Comparison of ENCODE assay signal across 19 cellular contexts in genomic region chr16:5790512-5790911, GRCh38.
DNase-seq lines count a peak whose midpoint lies in the region; ATAC-seq, FAIRE-seq and TF ChIP-seq lines count a peak whose summit lies in the region.
"Had no signal": no experiment of that assay in that cellular context is flagged by ENCODE, and none has a peak within 500 bp of the region (broad histone marks: within the 10 kb centered on the region; RNA-seq: fewer than 3 reads in every experiment).

No MANE protein-coding gene starts in this region.

- no peak overlapping the region for H3K9ac ChIP-seq in H1 (replicated peaks in 1 of 4; ENCODE audit: extremely low read depth in 1 of 4, low read depth in 3 of 4, low read length in 3 of 4)
- H3K9ac ChIP-seq: BLaER1 had no signal

- FAIRE-seq in H1 (lab: Jason Lieb, UNC) = no peak
- FAIRE-seq: A204.1, G401.6, GM12892 had no signal

- H3K4me1 Mint-ChIP-seq in GM23338 = peaks cover 32% of the 10 kb centered on the region
- H3K4me1 Mint-ChIP-seq in activated CD4-positive, alpha-beta T cell treated with anti-CD3 and anti-CD28 coated beads, Interleukin-2, amount 10 ng/mL, durations not matched to agents 7 days and 5 days = no peaks in the 10 kb centered on the region
- H3K4me1 Mint-ChIP-seq: B cell; CD4-positive, CD25-positive, alpha-beta regulatory T cell had no signal

- no peaks in the 10 kb centered on the region for H3K9me2 ChIP-seq in GM23338 (ENCODE audit: insufficient read depth)

- no peaks in the 10 kb centered on the region for H3K23me2 ChIP-seq in H1 (ENCODE audit: low read depth, low read length)

- H3K23ac ChIP-seq in H1 (ENCODE audit: insufficient read length) = no peak overlapping the region

- no peaks in the 10 kb centered on the region for H3K9me3 ChIP-seq in H1 (ENCODE audit: insufficient read depth in 2 of 2, low read depth in 1 of 2, low read length in 1 of 2)
- H3K9me3 ChIP-seq: BLaER1, Caco-2, HAP-1 had no signal

- H3K27ac ChIP-seq in GM23338 (ENCODE audit: low read depth) = no peak overlapping the region
- no peak overlapping the region for H3K27ac ChIP-seq in H1 (ENCODE audit: low read depth, low read length)
- H3K27ac ChIP-seq: 22Rv1, BLaER1, C4-2B had no signal

- H3K36me3 Mint-ChIP-seq in GM23338 (ENCODE audit: low read depth) = no peaks in the 10 kb centered on the region
- H3K36me3 Mint-ChIP-seq in activated CD4-positive, alpha-beta T cell treated with anti-CD3 and anti-CD28 coated beads, Interleukin-2, amount 10 ng/mL, durations not matched to agents 7 days and 5 days (ENCODE audit: low read depth) = no peaks in the 10 kb centered on the region
- H3K36me3 Mint-ChIP-seq: CD4-positive, CD25-positive, alpha-beta regulatory T cell; CD8-positive, alpha-beta T cell had no signal

- no peak overlapping the region for H4K8ac ChIP-seq in H1 (ENCODE audit: extremely low read depth, insufficient read depth, low read length)

- no peak overlapping the region for H3K14ac ChIP-seq in H1 (ENCODE audit: insufficient read length)

- TF ChIP-seq POLR2A in H1 (IDR thresholded peaks at IDR 0.05; ENCODE audit: control extremely low read depth in 1 of 2, low read depth in 2 of 2, low read length in 2 of 2) = no peak

- no peak overlapping the region for H3K4me3 Mint-ChIP-seq in GM23338
- no peak overlapping the region for H3K4me3 Mint-ChIP-seq in activated CD4-positive, alpha-beta T cell treated with anti-CD3 and anti-CD28 coated beads, Interleukin-2, amount 10 ng/mL, durations not matched to agents 7 days and 5 days
- H3K4me3 Mint-ChIP-seq: B cell; CD4-positive, CD25-positive, alpha-beta regulatory T cell; CD8-positive, alpha-beta T cell; HFFc6 had no signal

- no peak overlapping the region for H3K18ac ChIP-seq in H1 (ENCODE audit: extremely low read depth, low read length)

- H2BK15ac ChIP-seq in H1 (ENCODE audit: low read length) = no peak overlapping the region

- H2AFZ ChIP-seq in GM23338 = no peak overlapping the region
- H2AFZ ChIP-seq in H1 (ENCODE audit: low read length) = no peak overlapping the region

- H3K27ac Mint-ChIP-seq in GM23338 = no peak overlapping the region
- no peak overlapping the region for H3K27ac Mint-ChIP-seq in activated CD4-positive, alpha-beta T cell treated with anti-CD3 and anti-CD28 coated beads, Interleukin-2, amount 10 ng/mL, durations not matched to agents 7 days and 5 days
- H3K27ac Mint-ChIP-seq: B cell; CD8-positive, alpha-beta T cell; HFFc6 had no signal

- POLR2A ChIA-PET in H1 (lab: Charles Lee; ENCODE audit: partially characterized antibody) = no interaction called here
- POLR2A ChIA-PET in activated CD4-positive, alpha-beta T cell treated with anti-CD3 and anti-CD28 coated beads, Interleukin-2, amount 10 ng/mL, durations not matched to agents 7 days and 5 days (lab: Charles Lee) = no interaction called here

- no peak overlapping the region for H2BK12ac ChIP-seq in H1 (ENCODE audit: low read depth, low read length)

- CTCF ChIA-PET in H1 (lab: Charles Lee; ENCODE audit: partially characterized antibody) = interaction anchor here (0.7 to 1.4 kb wide), 4 partner anchors 21 to 361 kb away, joined by 3 to 4 read pairs (median 3); no protein-coding TSS in a partner anchor
- CTCF ChIA-PET in activated CD4-positive, alpha-beta T cell treated with anti-CD3 and anti-CD28 coated beads, Interleukin-2, amount 10 ng/mL, durations not matched to agents 7 days and 5 days (lab: Charles Lee) = no interaction called here

- ATAC-seq in GM23338 (peak; percentile 77), HG03135 (IDR thresholded peaks at IDR 0.05; ENCODE audit: unreplicated experiment) (no peak)
- ATAC-seq: CD8-positive, alpha-beta T cell had no signal

- no peak overlapping the region for H2AK5ac ChIP-seq in H1 (ENCODE audit: low read depth, low read length)

- H3K4me1 ChIP-seq in GM23338 (ENCODE audit: insufficient read depth) (no peaks in the 10 kb centered on the region), H1 (replicated peaks in 1 of 4; ENCODE audit: control insufficient read depth in 3 of 4, insufficient read depth in 4 of 4, low read length in 3 of 4) (peaks cover 1 to 8% (median 7%) of the 10 kb centered on the region in 4 experiments; a peak in 3 of 7 replicates)
- H3K4me1 ChIP-seq: BLaER1, Caco-2, HAP-1 had no signal

- H3K4me2 ChIP-seq in GM23338 = no peak overlapping the region
- H3K4me2 ChIP-seq in H1 (ENCODE audit: insufficient read depth in 1 of 2, low read depth in 2 of 2, low read length in 2 of 2) = no peak overlapping the region
- H3K4me2 ChIP-seq: BLaER1 had no signal

- H4K91ac ChIP-seq in H1 (replicated peaks; ENCODE audit: insufficient read length, low read length) = no peak overlapping the region

- TF ChIP-seq RAD21 in H1 (IDR thresholded peaks at IDR 0.05 in 1 of 2, conservative IDR thresholded peaks at IDR 0.05 in 1 of 2; ENCODE audit: low read depth in 2 of 2, low read length in 2 of 2) = no peak

- H3K36me3 ChIP-seq in GM23338 (ENCODE audit: insufficient read depth) (no peaks in the 10 kb centered on the region), H1 (ENCODE audit: control insufficient read depth in 2 of 4, insufficient read depth in 4 of 4, low read length in 3 of 4) (no peaks in the 10 kb centered on the region)
- H3K36me3 ChIP-seq: BLaER1, HAP-1 had no signal

- TF ChIP-seq CTCF in GM23338 (conservative IDR thresholded peaks at IDR 0.05; ENCODE audit: low read depth in 2 of 2) (no peak), H1 (IDR thresholded peaks at IDR 0.05; ENCODE audit: control extremely low read depth in 1 of 3, insufficient read depth in 1 of 3, low read depth in 1 of 3, low read length in 3 of 3) (no peak)

- no peaks in the 10 kb centered on the region for H4K20me1 ChIP-seq in GM23338 (replicated peaks; ENCODE audit: insufficient read depth)
- H4K20me1 ChIP-seq in H1 (replicated peaks in 1 of 2; ENCODE audit: control insufficient read depth in 1 of 2, insufficient read depth in 2 of 2, low read length in 2 of 2) = no peaks in the 10 kb centered on the region
- H4K20me1 ChIP-seq: BLaER1 had no signal

- no peak overlapping the region for H2BK20ac ChIP-seq in H1 (ENCODE audit: low read length)

- no peak overlapping the region for H2BK5ac ChIP-seq in H1 (ENCODE audit: low read depth, low read length)

- H3K79me2 ChIP-seq in GM23338 (replicated peaks; ENCODE audit: insufficient read depth) (no peaks in the 10 kb centered on the region), H1 (ENCODE audit: control insufficient read depth in 1 of 2, insufficient read depth in 2 of 2, low read length in 2 of 2) (no peaks in the 10 kb centered on the region)

- H3K27me3 ChIP-seq in GM23338 (ENCODE audit: insufficient read depth) (no peaks in the 10 kb centered on the region), H1 (replicated peaks in 1 of 4; ENCODE audit: control insufficient read depth in 3 of 4, extremely low read depth in 1 of 4, insufficient read depth in 3 of 4, low read length in 3 of 4) (no peaks in the 10 kb centered on the region)
- H3K27me3 ChIP-seq: BLaER1 had no signal

- 68% methylated on average over 4 of the region's 4 CpGs; no CpG with 5 or more reads in 1 of the 2 experiments for WGBS in H1 (ENCODE audit: extremely low coverage in 1 of 2, insufficient coverage in 1 of 2, insufficient read length in 1 of 2, insufficient replicate concordance in 2 of 2, low coverage in 1 of 2, low lambda C conversion rate in 2 of 2, missing lambda C conversion rate in 1 of 2), 2 experiments

- H3K9me3 Mint-ChIP-seq in GM23338 = no peaks in the 10 kb centered on the region; the same call in 2 of the 3 replicates
- H3K9me3 Mint-ChIP-seq in activated CD4-positive, alpha-beta T cell treated with anti-CD3 and anti-CD28 coated beads, Interleukin-2, amount 10 ng/mL, durations not matched to agents 7 days and 5 days = peaks cover 7% of the 10 kb centered on the region

- H3K4me3 ChIP-seq in GM23338 (no peak overlapping the region), H1 (ENCODE audit: extremely low read depth in 1 of 4, insufficient read depth in 2 of 4, low read depth in 3 of 4, low read length in 4 of 4) (no peak overlapping the region)
- H3K4me3 ChIP-seq: BLaER1, HAP-1 had no signal

- TF ChIP-seq EP300 in H1 (IDR thresholded peaks at IDR 0.05; ENCODE audit: borderline replicate concordance in 1 of 2, low read depth in 2 of 2, low read length in 2 of 2) = no peak

- no peaks in the 10 kb centered on the region for H3K79me1 ChIP-seq in H1 (ENCODE audit: low read depth, low read length)

- peaks cover 10% of the 10 kb centered on the region for H3K27me3 Mint-ChIP-seq in GM23338 (ENCODE audit: insufficient read depth, low read depth, poor library complexity)
- no peaks in the 10 kb centered on the region for H3K27me3 Mint-ChIP-seq in activated CD4-positive, alpha-beta T cell treated with anti-CD3 and anti-CD28 coated beads, Interleukin-2, amount 10 ng/mL, durations not matched to agents 7 days and 5 days
- H3K27me3 Mint-ChIP-seq: B cell; CD4-positive, CD25-positive, alpha-beta regulatory T cell had no signal

- no peak overlapping the region for H2BK120ac ChIP-seq in H1 (replicated peaks; ENCODE audit: low read depth, low read length)

- no peak overlapping the region for H3K4ac ChIP-seq in H1 (replicated peaks; ENCODE audit: insufficient read length, low read depth, low read length)

- DNase-seq in GM23338 (ENCODE audit: low spot score) (peak; percentile 13), H1 (ENCODE audit: low read depth in 1 of 2, low spot score in 2 of 2) (no peak), iPS-NIHi11 (ENCODE audit: low spot score) (peak; percentile 20)
- no peak for DNase-seq in activated CD8-positive, alpha-beta memory T cell treated with anti-CD3 and anti-CD28 coated beads, Interleukin-2, amount 50 U/mL, for 48 hours
- DNase-seq in activated CD4-positive, alpha-beta T cell treated with anti-CD3 and anti-CD28 coated beads, Interleukin-2, amount 10 ng/mL, durations not matched to agents 7 days and 5 days = no peak
- DNase-seq: Caco-2; CD4-positive, CD25-positive, alpha-beta regulatory T cell; CD8-positive, alpha-beta T cell; DND-41; HFFc6 had no signal

- H3K56ac ChIP-seq in H1 (replicated peaks; ENCODE audit: insufficient read length, low read depth, low read length) = no peak overlapping the region

- H3F3A ChIP-seq in GM23338 (replicated peaks; ENCODE audit: low read depth) = no peaks in the 10 kb centered on the region

- H4K5ac ChIP-seq in H1 (ENCODE audit: insufficient read length, low read depth, low read length) = no peak overlapping the region

TF ChIP-seq in GM23338, 12 proteins besides CTCF, POLR2A, EP300 and RAD21 (continues in another document):
- TF ChIP-seq STAT1 (IDR thresholded peaks at IDR 0.05; ENCODE audit: unreplicated experiment) (no peak), ZNF331 (CRISPR knock-in tag; IDR thresholded peaks at IDR 0.05; ENCODE audit: low read depth) (no peak), EZH2phosphoT487 (IDR thresholded peaks at IDR 0.05; ENCODE audit: unreplicated experiment) (no peak)

TF ChIP-seq in H1, 55 proteins besides CTCF, POLR2A, EP300 and RAD21 (continues in another document):
- no peak for TF ChIP-seq EGR1 (IDR thresholded peaks at IDR 0.05; ENCODE audit: borderline replicate concordance, low read depth, low read length)
- TF ChIP-seq MAFK (IDR thresholded peaks at IDR 0.05; ENCODE audit: low read depth, low read length) = no peak

Comparison
In these comparisons a context has a peak if more than half of its experiments do, and no peak if none do; other contexts are left out.
1. DNase-seq: peak in GM23338 (single experiment) and iPS-NIHi11 (single experiment); none in H1 (0 of 2), activated CD8-positive, alpha-beta memory T cell treated with anti-CD3 and anti-CD28 coated beads, Interleukin-2, amount 50 U/mL, for 48 hours (single experiment) and activated CD4-positive, alpha-beta T cell treated with anti-CD3 and anti-CD28 coated beads, Interleukin-2, amount 10 ng/mL, durations not matched to agents 7 days and 5 days (single experiment).